In the genomic region with DNA sequence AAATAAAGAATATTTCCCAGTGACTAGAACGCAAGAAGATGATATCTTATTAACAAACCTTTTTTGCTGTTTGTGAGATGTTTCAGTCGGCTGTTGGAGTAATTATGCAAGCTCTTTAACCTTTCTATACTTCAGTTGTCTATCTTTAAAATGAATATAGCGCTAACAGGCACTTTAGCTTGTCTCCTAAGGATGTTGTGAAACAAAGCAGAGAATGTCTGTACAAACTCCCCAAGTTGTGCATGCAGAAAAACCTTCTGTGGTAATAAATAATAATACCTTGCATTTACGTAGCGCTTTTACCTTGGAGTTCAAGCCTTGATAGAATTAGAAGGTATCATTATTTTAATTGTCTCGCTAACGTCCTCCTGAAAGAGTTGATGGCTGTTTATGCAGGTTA, we compare ENCODE assay signal across 8 cellular contexts. TPM values are rescaled to one million over a fixed set of nuclear protein-coding genes. Genes with fewer than 3 reads are reported as not detected.
DNase-seq lines count a peak whose midpoint lies in the region; ATAC-seq, FAIRE-seq and TF ChIP-seq lines count a peak whose summit lies in the region.

No MANE protein-coding gene starts in this region.

- H3K9me3 ChIP-seq in DOHH2 (ENCODE audit: control insufficient read depth, insufficient read depth, low read length), result no peaks in the 10 kb centered on the region
- H3K9me3 ChIP-seq in endodermal cell (ENCODE audit: control insufficient read depth, low read length), result no peaks in the 10 kb centered on the region
- no peaks in the 10 kb centered on the region for H3K9me3 ChIP-seq in ovary

- H3K27ac Mint-ChIP-seq in endodermal cell, result peak overlapping the region; percentile 61

- no peak for FAIRE-seq in frontal cortex (lab: Jason Lieb, UNC)

- H3K79me2 ChIP-seq in DOHH2 (ENCODE audit: control insufficient read depth, low read length), result peaks cover 30% of the 10 kb centered on the region

- WGBS in endodermal cell (ENCODE audit: insufficient coverage in 1 of 2, insufficient read length in 1 of 2), 2 experiments, result 84 to 88% methylated on average over 7 of the region's 7 CpGs
- WGBS in ovary, 3 donors, result 81 to 82% (median 81%) methylated on average over 7 of the region's 7 CpGs

- H3F3A ChIP-seq in DOHH2 (ENCODE audit: control insufficient read depth, insufficient read depth), result peaks cover 21% of the 10 kb centered on the region

- H3K4me3 Mint-ChIP-seq in endodermal cell, result peak overlapping the region; percentile 99

- peaks cover 30% of the 10 kb centered on the region for H3K4me1 ChIP-seq in DOHH2 (ENCODE audit: control insufficient read depth, low read length)
- peaks cover 5% of the 10 kb centered on the region for H3K4me1 ChIP-seq in endodermal cell (ENCODE audit: control insufficient read depth, insufficient read depth, low read length)
- peaks cover under 1% of the 10 kb centered on the region for H3K4me1 ChIP-seq in ovary (ENCODE audit: insufficient read depth)

- no peaks in the 10 kb centered on the region for H3K9me2 ChIP-seq in DOHH2 (replicated peaks; ENCODE audit: control insufficient read depth, low read length)

- TF ChIP-seq EP300 in ovary (IDR thresholded peaks at IDR 0.05), result no peak

- DNase-seq in NCI-H748 (lab: John Stamatoyannopoulos, UW; ENCODE audit: unreplicated experiment) (peak; percentile 64), endodermal cell (no peak), ovary (no peak), DMS153 (lab: John Stamatoyannopoulos, UW) (no peak), frontal cortex (ENCODE audit: low spot score in 2 of 2) (no peak)
- DNase-seq in activated CD8-positive, alpha-beta memory T cell treated with anti-CD3 and anti-CD28 coated beads, Interleukin-2, amount 50 U/mL, for 48 hours, result no peak

- H3K9me3 Mint-ChIP-seq in endodermal cell, result no peaks in the 10 kb centered on the region

- H3K27ac ChIP-seq in DOHH2 (ENCODE audit: low read depth, low read length) (no peak overlapping the region), endodermal cell (ENCODE audit: low read depth, low read length) (no peak overlapping the region), ovary (peak overlapping the region; percentile 97 to 98)

- TF ChIP-seq CTCF in DOHH2 (IDR thresholded peaks at IDR 0.05; ENCODE audit: low read depth, low read length, poor library complexity, severe bottlenecking), result no peak
- no peak for TF ChIP-seq CTCF in endodermal cell (conservative IDR thresholded peaks at IDR 0.05)
- no peak for TF ChIP-seq CTCF in ovary (IDR thresholded peaks at IDR 0.05)

- H3K36me3 ChIP-seq in DOHH2 (ENCODE audit: control insufficient read depth, low read length) (peaks cover 21% of the 10 kb centered on the region), endodermal cell (ENCODE audit: control insufficient read depth, insufficient read depth, low read length) (no peaks in the 10 kb centered on the region), ovary (no peaks in the 10 kb centered on the region)

- H3K27me3 Mint-ChIP-seq in endodermal cell (ENCODE audit: insufficient read depth), result no peaks in the 10 kb centered on the region

- peaks cover 34% of the 10 kb centered on the region for H3K27me3 ChIP-seq in DOHH2 (ENCODE audit: control insufficient read depth, low read length)
- H3K27me3 ChIP-seq in endodermal cell (ENCODE audit: control insufficient read depth, insufficient read depth, low read length, poor library complexity, severe bottlenecking), result no peaks in the 10 kb centered on the region
- H3K27me3 ChIP-seq in ovary, result no peaks in the 10 kb centered on the region

- peak overlapping the region; percentile 55 for H3K4me2 ChIP-seq in DOHH2 (ENCODE audit: low read length)

- H3K4me3 ChIP-seq in DOHH2 (ENCODE audit: low read length) (peak overlapping the region; percentile 52), endodermal cell (ENCODE audit: low read length) (peak overlapping the region; percentile 56), ovary (peak overlapping the region; percentile 98)

- no peak overlapping the region for H3K9ac ChIP-seq in endodermal cell (ENCODE audit: extremely low read depth, low read length, poor library complexity, severe bottlenecking)

- intact Hi-C loops in ovary (cut with DNase I), result loop anchor here in 1 of 4 donors (10.0 kb wide), 1 partner anchor 1232 kb away; a partner anchor contains a TSS

- no peaks in the 10 kb centered on the region for H4K20me1 ChIP-seq in DOHH2 (ENCODE audit: control insufficient read depth, insufficient read depth, low read depth, low read length)

- no peak for TF ChIP-seq POLR2A in ovary (IDR thresholded peaks at IDR 0.05)

- no peaks in the 10 kb centered on the region for H3K36me3 Mint-ChIP-seq in endodermal cell (ENCODE audit: low read depth)

- peaks cover 25% of the 10 kb centered on the region for H3K4me1 Mint-ChIP-seq in endodermal cell

- no peak for ATAC-seq in GM21825 (IDR thresholded peaks at IDR 0.05; ENCODE audit: unreplicated experiment)

RNA-seq across cellular contexts. Expression of a gene that starts 1.9 kb away (rescaled TPM):
- total RNA-seq in endodermal cell (10 to 100 TPM; 59.4 to 75.4 TPM), ovary (10 to 100 TPM; 33.5 to 76.9 (median 59.9) TPM), frontal cortex (35.5 TPM)
- 36.5 TPM for polyA plus RNA-seq in endodermal cell (2013, experiment 1 of 2)
- polyA plus RNA-seq in endodermal cell (2013, experiment 2 of 2), result 34.6 TPM
- 10 to 100 TPM; 34.1 to 53.0 TPM for polyA plus RNA-seq in ovary

Comparison
In these comparisons a context has a peak if more than half of its experiments do, and no peak if none do; other contexts are left out.
1. H3K27ac ChIP-seq: peak in ovary (2 of 2); none in DOHH2 (single experiment) and endodermal cell (single experiment).
2. Peak in every context shown above with its lines, with median percentiles within 50 percentile points of each other: H3K4me3 ChIP-seq.